20 cellular contexts compared by ENCODE assay signal in genomic region chr7:18770852-18771251, GRCh38.
DNase-seq lines count a peak whose midpoint lies in the region; ATAC-seq and TF ChIP-seq lines count a peak whose summit lies in the region.
"Had no signal": no experiment of that assay in that cellular context is flagged by ENCODE, and none has a peak within 500 bp of the region (broad histone marks: within the 10 kb centered on the region; RNA-seq: fewer than 3 reads in every experiment).

No MANE protein-coding gene starts in this region.

- in situ Hi-C loops in GM23248 (cut with MboI) = no loop called here

- ATAC-seq in GM18858 (IDR thresholded peaks at IDR 0.05; ENCODE audit: unreplicated experiment) = no peak
- no peak for ATAC-seq in GM18867 (IDR thresholded peaks at IDR 0.05; ENCODE audit: unreplicated experiment)
- ATAC-seq: activated naive CD4-positive, alpha-beta T cell treated with anti-CD3 and anti-CD28 coated beads, Interleukin-2, amount 50 U/mL, for 72 hours; naive thymus-derived CD8-positive, alpha-beta T cell; stimulated activated naive B cell treated with anti-CD40 and anti-IgM and Interleukin-4, amounts not matched to agents 10 μg/mL and 1 μg/mL and 100 μg/mL, for 72 hours had no signal

- TF ChIP-seq CTCF in fibroblast of the aortic adventitia (IDR thresholded peaks at IDR 0.05; ENCODE audit: insufficient read depth, low read length) (no peak), osteocyte (IDR thresholded peaks at IDR 0.05) (no peak)

- H3K4me2 ChIP-seq in GM23248 (ENCODE audit: unreplicated experiment) = peak overlapping the region; percentile 82
- H3K4me2 ChIP-seq: hepatocyte had no signal

- H3K9me2 ChIP-seq in GM23248 (ENCODE audit: insufficient read depth) = no peaks in the 10 kb centered on the region

- H2AFZ ChIP-seq in GM23248 = 0 out of 2 replicates have a peak overlapping the region, but pooled peaks have one; percentile 20
- H2AFZ ChIP-seq: hepatocyte had no signal

- peaks cover 39% of the 10 kb centered on the region for H3K4me1 Mint-ChIP-seq in osteocyte (ENCODE audit: unreplicated experiment)
- H3K4me1 Mint-ChIP-seq: naive thymus-derived CD8-positive, alpha-beta T cell; stimulated activated naive B cell treated with anti-CD40 and anti-IgM and Interleukin-4, amounts not matched to agents 10 μg/mL and 1 μg/mL and 100 μg/mL, for 72 hours had no signal

- no peaks in the 10 kb centered on the region for H3K79me2 ChIP-seq in GM23248 (ENCODE audit: insufficient read depth)
- H3K79me2 ChIP-seq: hepatocyte had no signal

- H3K4me3 Mint-ChIP-seq in osteocyte (ENCODE audit: unreplicated experiment) = no peak overlapping the region
- H3K4me3 Mint-ChIP-seq: naive thymus-derived CD8-positive, alpha-beta T cell; stimulated activated naive B cell treated with anti-CD40 and anti-IgM and Interleukin-4, amounts not matched to agents 10 μg/mL and 1 μg/mL and 100 μg/mL, for 72 hours had no signal

- H3K36me3 ChIP-seq in GM23248 (ENCODE audit: low read depth) = no peaks in the 10 kb centered on the region
- no peaks in the 10 kb centered on the region for H3K36me3 ChIP-seq in SJSA1
- H3K36me3 ChIP-seq: colonic mucosa, sigmoid colon, thoracic aorta had no signal

- H3K36me3 Mint-ChIP-seq in osteocyte (ENCODE audit: unreplicated experiment) = no peaks in the 10 kb centered on the region
- H3K36me3 Mint-ChIP-seq: naive thymus-derived CD8-positive, alpha-beta T cell had no signal

- H3K9ac ChIP-seq in GM23248 = peak overlapping the region; percentile 25; the same call in 1 of the 2 replicates

- peaks cover 42% of the 10 kb centered on the region for H3F3A ChIP-seq in GM23248 (ENCODE audit: insufficient read depth)

- H3K27ac ChIP-seq in GM23248 (peak overlapping the region; percentile 62), SJSA1 (peak overlapping the region; percentile 81)
- H3K27ac ChIP-seq: colonic mucosa, sigmoid colon, thoracic aorta had no signal

- H3K9me3 ChIP-seq in GM23248 (ENCODE audit: low read depth) (no peaks in the 10 kb centered on the region), SJSA1 (replicated peaks) (no peaks in the 10 kb centered on the region)
- H3K9me3 ChIP-seq: colonic mucosa, sigmoid colon, thoracic aorta had no signal

- H3K27me3 ChIP-seq in GM23248 (replicated peaks; ENCODE audit: insufficient read depth) (no peaks in the 10 kb centered on the region), SJSA1 (replicated peaks) (no peaks in the 10 kb centered on the region)
- H3K27me3 ChIP-seq: colonic mucosa, hepatocyte, sigmoid colon had no signal

- no peaks in the 10 kb centered on the region for H3K9me3 Mint-ChIP-seq in osteocyte (ENCODE audit: unreplicated experiment)
- H3K9me3 Mint-ChIP-seq: stimulated activated naive B cell treated with anti-CD40 and anti-IgM and Interleukin-4, amounts not matched to agents 10 μg/mL and 1 μg/mL and 100 μg/mL, for 72 hours had no signal

- H3K4me1 ChIP-seq in GM23248 (ENCODE audit: insufficient read depth) (peaks cover 48% of the 10 kb centered on the region), SJSA1 (replicated peaks) (peaks cover 52% of the 10 kb centered on the region)
- H3K4me1 ChIP-seq: colonic mucosa, sigmoid colon had no signal

- H3K27ac Mint-ChIP-seq in osteocyte (ENCODE audit: unreplicated experiment) = peak overlapping the region; percentile 58
- H3K27ac Mint-ChIP-seq: activated naive CD4-positive, alpha-beta T cell treated with anti-CD3 and anti-CD28 coated beads, Interleukin-2, amount 50 U/mL, for 72 hours; naive thymus-derived CD8-positive, alpha-beta T cell; stimulated activated naive B cell treated with anti-CD40 and anti-IgM and Interleukin-4, amounts not matched to agents 10 μg/mL and 1 μg/mL and 100 μg/mL, for 72 hours had no signal

- H3K27me3 Mint-ChIP-seq in osteocyte (ENCODE audit: unreplicated experiment) = no peaks in the 10 kb centered on the region
- H3K27me3 Mint-ChIP-seq: stimulated activated naive B cell treated with anti-CD40 and anti-IgM and Interleukin-4, amounts not matched to agents 10 μg/mL and 1 μg/mL and 100 μg/mL, for 72 hours had no signal

- H4K20me1 ChIP-seq in GM23248 (ENCODE audit: insufficient read depth) = no peaks in the 10 kb centered on the region

- WGBS in GM23248 (ENCODE audit: low coverage in 1 of 2, low lambda C conversion rate in 2 of 2, missing lambda C conversion rate in 2 of 2), 2 experiments = 45% methylated on average over 4 of the region's 4 CpGs

- DNase-seq in GM23248 (peak; percentile 34), SJSA1 (ENCODE audit: low read depth in 1 of 2, low spot score in 2 of 2) (peak in 1 of 2 experiments; percentile 37), fibroblast of the aortic adventitia (ENCODE audit: low read depth) (peak; percentile 16), osteocyte (ENCODE audit: extremely low spot score, unreplicated experiment) (no peak), medulla oblongata (ENCODE audit: extremely low spot score) (no peak)
- DNase-seq: activated CD4-positive, alpha-beta T cell treated with anti-CD3 and anti-CD28 coated beads for 4 hours; colonic mucosa; KBM-7; naive thymus-derived CD8-positive, alpha-beta T cell; NCI-H1092; NCI-H524; sigmoid colon; stimulated activated CD4-positive, alpha-beta T cell treated with anti-CD3 and anti-CD28 coated beads, Interleukin-1b, Interleukin-23, amount 100 ng/mL, for 48 hours; stimulated activated naive B cell treated with anti-CD40 and anti-IgM and Interleukin-4, amounts not matched to agents 10 μg/mL and 1 μg/mL and 100 μg/mL, for 72 hours had no signal

- peak overlapping the region; percentile 50 for H3K4me3 ChIP-seq in GM23248
- H3K4me3 ChIP-seq in SJSA1 = no peak overlapping the region
- H3K4me3 ChIP-seq in fibroblast of the aortic adventitia (ENCODE audit: low read depth, low read length) = no peak overlapping the region
- H3K4me3 ChIP-seq: colonic mucosa, hepatocyte, lung, sigmoid colon, thoracic aorta had no signal

Comparison
In these comparisons a context has a peak if more than half of its experiments do, and no peak if none do; other contexts are left out.
1. DNase-seq: peak in GM23248 (single experiment) and fibroblast of the aortic adventitia (single experiment); none in osteocyte (single experiment) and medulla oblongata (single experiment).